8 cellular contexts compared by ENCODE assay signal in genomic region chr1:117607471-117607870, GRCh38. TPM values are rescaled to one million over a fixed set of nuclear protein-coding genes. Genes with fewer than 3 reads are reported as not detected.
A peak's percentile ranks its signal among the peaks of the same experiment; 100 is the strongest.
DNase-seq lines count a peak whose midpoint lies in the region; ATAC-seq and TF ChIP-seq lines count a peak whose summit lies in the region.

No MANE protein-coding gene starts in this region.

- no peaks in the 10 kb centered on the region for H3K27me3 ChIP-seq in heart left ventricle
- no peaks in the 10 kb centered on the region for H3K27me3 ChIP-seq in lower lobe of right lung (ENCODE audit: low read depth)

- WGBS in heart left ventricle, 4 donors, result 10 to 28% (median 15%) methylated on average over 6 of the region's 6 CpGs

- H3K36me3 ChIP-seq in heart left ventricle, result no peaks in the 10 kb centered on the region
- no peaks in the 10 kb centered on the region for H3K36me3 ChIP-seq in lower lobe of right lung

- ATAC-seq in heart left ventricle (no peak), left cardiac atrium (no peak), lower lobe of right lung (no peak), omental fat pad (ENCODE audit: low FRiP score) (no peak), GM21576 (IDR thresholded peaks at IDR 0.05; ENCODE audit: unreplicated experiment) (no peak)

- H3K27ac Mint-ChIP-seq in glutamatergic neuron (ENCODE audit: unreplicated experiment), result no peak overlapping the region

- H3K4me3 Mint-ChIP-seq in glutamatergic neuron (ENCODE audit: unreplicated experiment), result no peak overlapping the region

- H3K4me3 ChIP-seq in heart left ventricle, result peak overlapping the region; percentile 60 to 90 (median 78)
- peak overlapping the region; percentile 82 for H3K4me3 ChIP-seq in lower lobe of right lung

- intact Hi-C loops in heart left ventricle (cut with DNase I), result loop anchor here (2.0 to 10.0 kb wide), 13 partner anchors 60 to 543 kb away; partner anchors contain the start of genes MAN1A2 (in 2 of the 10) and TTF2 (in 1 of the 10)
- intact Hi-C loops in left cardiac atrium (cut with DNase I), result loop anchor here (5.0 to 10.0 kb wide), 3 partner anchors 70 to 150 kb away; no protein-coding TSS in a partner anchor
- intact Hi-C loops in lower lobe of right lung (cut with DNase I), result no loop called here

- H3K4me1 Mint-ChIP-seq in glutamatergic neuron (ENCODE audit: low read depth, unreplicated experiment), result no peaks in the 10 kb centered on the region

- TF ChIP-seq CTCF in heart left ventricle (IDR thresholded peaks at IDR 0.05) (no peak), lower lobe of right lung (IDR thresholded peaks at IDR 0.05) (no peak), omental fat pad (IDR thresholded peaks at IDR 0.05) (no peak), glutamatergic neuron (IDR thresholded peaks at IDR 0.05; ENCODE audit: partially characterized antibody, unreplicated experiment) (no peak)

- H3K36me3 Mint-ChIP-seq in glutamatergic neuron (ENCODE audit: unreplicated experiment), result no peaks in the 10 kb centered on the region

- H3K9me3 ChIP-seq in heart left ventricle (no peaks in the 10 kb centered on the region), lower lobe of right lung (no peaks in the 10 kb centered on the region)

- TF ChIP-seq POLR2A in heart left ventricle (IDR thresholded peaks at IDR 0.05), result no peak

- H3K9me3 Mint-ChIP-seq in glutamatergic neuron (ENCODE audit: unreplicated experiment), result peaks cover 2% of the 10 kb centered on the region

- peaks cover 0 to 60% (median 32%) of the 10 kb centered on the region in 12 donors for H3K4me1 ChIP-seq in heart left ventricle
- H3K4me1 ChIP-seq in lower lobe of right lung, result peaks cover 43% of the 10 kb centered on the region

- H3K27me3 Mint-ChIP-seq in glutamatergic neuron (ENCODE audit: unreplicated experiment), result peaks cover 14% of the 10 kb centered on the region

- H3K27ac ChIP-seq in heart left ventricle, result peak overlapping the region in 10 of 12 donors; percentile 12 to 84 (median 77)
- peak overlapping the region; percentile 83 for H3K27ac ChIP-seq in lower lobe of right lung

- DNase-seq in heart left ventricle, result peak in 2 of 5 donors; percentile 48 to 49
- DNase-seq in left cardiac atrium, result no peak
- peak; percentile 58 for DNase-seq in activated T-cell treated with anti-CD3 and anti-CD28 coated beads, Interleukin-2, amount 50 U/mL, for 1 hour
- DNase-seq in lower lobe of right lung, result no peak
- DNase-seq in stimulated activated naive CD4-positive, alpha-beta T cell treated with Interleukin-2 at 50 U/mL for 16 hours (lab: John Stamatoyannopoulos, UW), result peak; percentile 17
- DNase-seq in omental fat pad (ENCODE audit: low spot score), result no peak
- DNase-seq in glutamatergic neuron, result no peak

RNA-seq across cellular contexts. Expression of gene TENT5C, which starts 1.6 kb away (rescaled TPM):
- 10 to 100 TPM in 8 of 9 donors, 1 to 10 TPM in 1; 7.9 to 21.6 (median 15.1) TPM for total RNA-seq in heart left ventricle
- 1 to 10 TPM; 3.7 to 9.6 TPM for polyA plus RNA-seq in heart left ventricle
- 10 to 100 TPM; 16.3 to 21.6 TPM for total RNA-seq in left cardiac atrium
- 23.2 TPM for total RNA-seq in lower lobe of right lung
- 1 to 10 TPM; 3.8 to 7.6 (median 6.6) TPM for total RNA-seq in omental fat pad
- 0.27 TPM for total RNA-seq in glutamatergic neuron (ENCODE audit: unreplicated experiment)

Comparison
In these comparisons a context has a peak if more than half of its experiments do, and no peak if none do; other contexts are left out.
1. DNase-seq: peak in activated T-cell treated with anti-CD3 and anti-CD28 coated beads, Interleukin-2, amount 50 U/mL, for 1 hour (single experiment) and stimulated activated naive CD4-positive, alpha-beta T cell treated with Interleukin-2 at 50 U/mL for 16 hours (single experiment); none in left cardiac atrium (single experiment), lower lobe of right lung (single experiment), omental fat pad (single experiment) and glutamatergic neuron (single experiment).